ENCODE assay signal across 31 cellular contexts in genomic region chr2:121570036-121570664, GRCh38. TPM values are rescaled to one million over a fixed set of nuclear protein-coding genes. Genes with fewer than 3 reads are reported as not detected.
DNase-seq lines count a peak whose midpoint lies in the region; ATAC-seq and TF ChIP-seq lines count a peak whose summit lies in the region.
"Had no signal": no experiment of that assay in that cellular context is flagged by ENCODE, and none has a peak within 500 bp of the region (broad histone marks: within the 10 kb centered on the region; RNA-seq: fewer than 3 reads in every experiment).

No MANE protein-coding gene starts in this region.

- ATAC-seq in HG02610 (IDR thresholded peaks at IDR 0.05; ENCODE audit: unreplicated experiment) (peak; percentile 54), psoas muscle (no peak), upper lobe of left lung (ENCODE audit: low FRiP score in 2 of 2) (no peak), GM21526 (IDR thresholded peaks at IDR 0.05; ENCODE audit: low FRiP score, unreplicated experiment) (no peak)
- no peak for ATAC-seq in activated naive CD4-positive, alpha-beta T cell treated with anti-CD3 and anti-CD28 coated beads, Interleukin-2, amount 50 U/mL, for 72 hours
- ATAC-seq: activated CD4-positive, alpha-beta T cell treated with anti-CD3 and anti-CD28 coated beads for 36 hours; stimulated activated naive B cell treated with anti-CD40 and anti-IgM and Interleukin-4, amounts not matched to agents 10 μg/mL and 1 μg/mL and 100 μg/mL, for 72 hours had no signal

- H3K36me3 ChIP-seq in psoas muscle (ENCODE audit: insufficient read depth in 1 of 2, low read depth in 1 of 2) (no peaks in the 10 kb centered on the region), upper lobe of left lung (peaks cover 0 to 6% (median 0%) of the 10 kb centered on the region in 4 donors)

- H3K9me3 Mint-ChIP-seq in activated naive CD4-positive, alpha-beta T cell treated with anti-CD3 and anti-CD28 coated beads, Interleukin-2, amount 50 U/mL, for 72 hours, result no peaks in the 10 kb centered on the region
- H3K9me3 Mint-ChIP-seq: activated naive CD4-positive, alpha-beta T cell treated with anti-CD3 and anti-CD28 coated beads, Interleukin-2, amount 50 U/mL, for 24 hours; activated T-helper 2 cell treated with anti-CD3 and anti-CD28 coated beads, Interferon-gamma antibody, Interleukin-2, Interleukin-4, amounts not matched to agents 10 μg/mL and 5 μg/mL and 100 μg/mL, durations not matched to agents 14 hours and 24 hours and 36 hours; naive B cell; stimulated activated naive B cell treated with anti-CD40 and anti-IgM and Interleukin-4, amounts not matched to agents 10 μg/mL and 1 μg/mL and 100 μg/mL, for 72 hours; T-helper 2 cell treated with Interferon-gamma antibody and Interleukin-4, amounts not matched to agents 5 μg/mL and 100 μg/mL, for 36 hours had no signal

- 41 to 47% (median 43%) methylated on average over 2 of the region's 2 CpGs for WGBS in psoas muscle, 3 donors
- WGBS in upper lobe of left lung, 2 donors, result 94 to 95% methylated on average over 2 of the region's 2 CpGs

- H3K27ac ChIP-seq in psoas muscle (peak overlapping the region; percentile 84), upper lobe of left lung (no peak overlapping the region)
- H3K27ac ChIP-seq: BLaER1, GM23248, VCaP had no signal

- no peaks in the 10 kb centered on the region for H3K9me3 ChIP-seq in psoas muscle
- H3K9me3 ChIP-seq in upper lobe of left lung, result no peaks in the 10 kb centered on the region

- DNase-seq in NCI-H69 (lab: John Stamatoyannopoulos, UW) (peak; percentile 4), glomerular visceral epithelial cell (ENCODE audit: extremely low spot score) (peak; percentile 8), psoas muscle (no peak), upper lobe of left lung (no peak)
- DNase-seq in activated naive CD4-positive, alpha-beta T cell treated with anti-CD3 and anti-CD28 coated beads, Interleukin-2, amount 50 U/mL, for 72 hours (ENCODE audit: low spot score in 2 of 2), result no peak
- DNase-seq: activated CD4-positive, alpha-beta T cell treated with anti-CD3 and anti-CD28 coated beads for 36 hours; DMS53; GDM1; GM23248; hypothalamus; IMR-90; naive B cell; NCI-H1048; NCI-H187; occipital lobe; SIG-M5; stimulated activated naive B cell treated with anti-CD40 and anti-IgM and Interleukin-4, amounts not matched to agents 10 μg/mL and 1 μg/mL and 100 μg/mL, for 72 hours; substantia nigra; trophoblast cell had no signal

- H3K4me3 ChIP-seq in psoas muscle, result no peak overlapping the region
- H3K4me3 ChIP-seq in upper lobe of left lung, result no peak overlapping the region
- H3K4me3 ChIP-seq: BLaER1, GM23248 had no signal

- no peak overlapping the region for H3K27ac Mint-ChIP-seq in activated naive CD4-positive, alpha-beta T cell treated with anti-CD3 and anti-CD28 coated beads, Interleukin-2, amount 50 U/mL, for 72 hours
- H3K27ac Mint-ChIP-seq: activated CD4-positive, alpha-beta T cell treated with anti-CD3 and anti-CD28 coated beads for 36 hours; activated naive CD4-positive, alpha-beta T cell treated with anti-CD3 and anti-CD28 coated beads, Interleukin-2, amount 50 U/mL, for 24 hours; activated T-helper 2 cell treated with anti-CD3 and anti-CD28 coated beads, Interferon-gamma antibody, Interleukin-2, Interleukin-4, amounts not matched to agents 10 μg/mL and 5 μg/mL and 100 μg/mL, durations not matched to agents 14 hours and 24 hours and 36 hours; stimulated activated naive B cell treated with anti-CD40 and anti-IgM and Interleukin-4, amounts not matched to agents 10 μg/mL and 1 μg/mL and 100 μg/mL, for 72 hours; T-helper 2 cell treated with Interferon-gamma antibody and Interleukin-4, amounts not matched to agents 5 μg/mL and 100 μg/mL, for 36 hours had no signal

- intact Hi-C loops in psoas muscle (cut with DNase I), result loop anchor here in 1 of 2 donors (5.0 kb wide), 1 partner anchor 77 kb away; the partner anchor contains the start of gene CLASP1

- H3K36me3 Mint-ChIP-seq in activated naive CD4-positive, alpha-beta T cell treated with anti-CD3 and anti-CD28 coated beads, Interleukin-2, amount 50 U/mL, for 72 hours, result peaks cover 0 to 5% of the 10 kb centered on the region in 2 donors

- TF ChIP-seq EP300 in upper lobe of left lung (IDR thresholded peaks at IDR 0.05), result no peak

- TF ChIP-seq CTCF in psoas muscle (IDR thresholded peaks at IDR 0.05) (no peak), upper lobe of left lung (IDR thresholded peaks at IDR 0.05) (no peak)

- no peaks in the 10 kb centered on the region for H3K27me3 ChIP-seq in psoas muscle (ENCODE audit: insufficient read depth in 3 of 3, low read length in 2 of 3)
- no peaks in the 10 kb centered on the region for H3K27me3 ChIP-seq in upper lobe of left lung
- H3K27me3 ChIP-seq: BLaER1 had no signal

- peaks cover 69% of the 10 kb centered on the region for H3K4me1 ChIP-seq in psoas muscle
- peaks cover 0 to 8% (median 2%) of the 10 kb centered on the region in 4 donors for H3K4me1 ChIP-seq in upper lobe of left lung
- H3K4me1 ChIP-seq: BLaER1 had no signal

- TF ChIP-seq POLR2A in upper lobe of left lung (IDR thresholded peaks at IDR 0.05), result no peak

RNA-seq across cellular contexts. Expression of gene RNU4ATAC, which starts 39.5 kb away (rescaled TPM):
- total RNA-seq in psoas muscle (not detected), upper lobe of left lung (not detected)
- polyA plus RNA-seq in psoas muscle, result not detected
- total RNA-seq in activated naive CD4-positive, alpha-beta T cell treated with anti-CD3 and anti-CD28 coated beads, Interleukin-2, amount 50 U/mL, for 72 hours, result not detected
- total RNA-seq: activated CD4-positive, alpha-beta T cell treated with anti-CD3 and anti-CD28 coated beads for 36 hours; activated T-helper 2 cell treated with anti-CD3 and anti-CD28 coated beads, Interferon-gamma antibody, Interleukin-2, Interleukin-4, amounts not matched to agents 10 μg/mL and 5 μg/mL and 100 μg/mL, durations not matched to agents 14 hours and 24 hours and 36 hours; endothelial cell of umbilical vein; GM23248; liver; mesenteric fat pad had no signal
- polyA plus RNA-seq: AG04450, endothelial cell of umbilical vein, fibroblast of lung, GM23248, IMR-90 had no signal

Comparison
In these comparisons a context has a peak if more than half of its experiments do, and no peak if none do; other contexts are left out.
1. DNase-seq: peak in NCI-H69 (single experiment) and glomerular visceral epithelial cell (single experiment); none in psoas muscle (0 of 2), upper lobe of left lung (0 of 2) and activated naive CD4-positive, alpha-beta T cell treated with anti-CD3 and anti-CD28 coated beads, Interleukin-2, amount 50 U/mL, for 72 hours (0 of 2).